Comparison of ENCODE assay signal across 1 cellular context in the genomic region with DNA sequence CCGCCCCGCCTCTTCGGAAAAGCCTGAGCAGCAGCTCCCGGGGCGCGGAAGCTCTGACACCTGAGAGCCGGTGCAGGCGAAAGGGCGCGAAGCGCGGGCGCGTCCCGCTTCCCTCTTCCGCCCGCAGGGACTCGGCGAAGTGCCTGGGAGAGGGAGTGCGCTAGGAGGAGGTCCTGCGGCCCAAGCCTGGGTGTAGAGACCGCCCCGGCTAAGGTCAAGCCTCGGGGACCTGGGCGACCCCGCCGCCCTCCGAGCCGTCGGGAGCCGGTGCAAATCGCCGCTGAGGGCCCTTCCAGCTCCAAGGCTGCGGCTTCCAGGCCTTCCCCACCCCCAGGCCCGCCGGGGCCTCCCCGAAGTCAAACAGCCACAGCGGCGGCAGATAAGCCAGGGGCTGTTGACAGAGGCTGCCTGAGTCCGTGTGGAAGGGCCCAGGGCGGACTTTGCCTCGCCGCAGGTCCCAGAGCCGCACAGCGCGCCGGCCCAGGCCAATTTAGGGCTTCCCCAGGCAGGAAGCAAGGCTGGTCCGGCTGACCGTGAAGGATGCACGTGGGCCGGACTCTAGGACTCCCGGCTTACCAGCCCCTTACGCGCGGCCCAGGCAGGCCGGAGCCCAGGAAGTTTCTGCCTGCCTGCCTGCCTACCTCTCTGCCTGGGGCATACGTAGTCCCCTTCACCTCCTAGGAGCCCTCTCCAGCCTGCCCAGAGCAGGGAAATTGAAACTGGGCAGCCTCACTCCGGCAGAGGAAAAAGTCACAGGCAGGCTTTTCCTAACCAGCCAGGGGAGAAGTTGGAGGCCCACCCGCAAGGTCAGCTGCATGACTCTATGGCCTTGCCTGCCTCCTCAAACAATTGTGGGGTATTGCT.
A peak's percentile ranks its signal among the peaks of the same experiment; 100 is the strongest.
TF ChIP-seq lines count a peak whose summit lies in the region.

No MANE protein-coding gene starts in this region.

TF ChIP-seq in GM23338, 12 proteins besides CTCF, POLR2A, EP300 and RAD21 (continued from another document):
- TF ChIP-seq, protein P1, sequence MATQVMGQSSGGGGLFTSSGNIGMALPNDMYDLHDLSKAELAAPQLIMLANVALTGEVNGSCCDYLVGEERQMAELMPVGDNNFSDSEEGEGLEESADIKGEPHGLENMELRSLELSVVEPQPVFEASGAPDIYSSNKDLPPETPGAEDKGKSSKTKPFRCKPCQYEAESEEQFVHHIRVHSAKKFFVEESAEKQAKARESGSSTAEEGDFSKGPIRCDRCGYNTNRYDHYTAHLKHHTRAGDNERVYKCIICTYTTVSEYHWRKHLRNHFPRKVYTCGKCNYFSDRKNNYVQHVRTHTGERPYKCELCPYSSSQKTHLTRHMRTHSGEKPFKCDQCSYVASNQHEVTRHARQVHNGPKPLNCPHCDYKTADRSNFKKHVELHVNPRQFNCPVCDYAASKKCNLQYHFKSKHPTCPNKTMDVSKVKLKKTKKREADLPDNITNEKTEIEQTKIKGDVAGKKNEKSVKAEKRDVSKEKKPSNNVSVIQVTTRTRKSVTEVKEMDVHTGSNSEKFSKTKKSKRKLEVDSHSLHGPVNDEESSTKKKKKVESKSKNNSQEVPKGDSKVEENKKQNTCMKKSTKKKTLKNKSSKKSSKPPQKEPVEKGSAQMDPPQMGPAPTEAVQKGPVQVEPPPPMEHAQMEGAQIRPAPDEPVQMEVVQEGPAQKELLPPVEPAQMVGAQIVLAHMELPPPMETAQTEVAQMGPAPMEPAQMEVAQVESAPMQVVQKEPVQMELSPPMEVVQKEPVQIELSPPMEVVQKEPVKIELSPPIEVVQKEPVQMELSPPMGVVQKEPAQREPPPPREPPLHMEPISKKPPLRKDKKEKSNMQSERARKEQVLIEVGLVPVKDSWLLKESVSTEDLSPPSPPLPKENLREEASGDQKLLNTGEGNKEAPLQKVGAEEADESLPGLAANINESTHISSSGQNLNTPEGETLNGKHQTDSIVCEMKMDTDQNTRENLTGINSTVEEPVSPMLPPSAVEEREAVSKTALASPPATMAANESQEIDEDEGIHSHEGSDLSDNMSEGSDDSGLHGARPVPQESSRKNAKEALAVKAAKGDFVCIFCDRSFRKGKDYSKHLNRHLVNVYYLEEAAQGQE (IDR thresholded peaks at IDR 0.05; ENCODE audit: unreplicated experiment), result no peak
- TF ChIP-seq POLR2AphosphoS5 (IDR thresholded peaks at IDR 0.05; ENCODE audit: low read depth) (no peak), ZNF331 (CRISPR knock-in tag; IDR thresholded peaks at IDR 0.05; ENCODE audit: low read depth) (no peak), STAT1 (IDR thresholded peaks at IDR 0.05; ENCODE audit: unreplicated experiment) (no peak), ZNF114 (CRISPR knock-in tag; IDR thresholded peaks at IDR 0.05) (no peak), EZH2phosphoT487 (IDR thresholded peaks at IDR 0.05; ENCODE audit: unreplicated experiment) (peak; percentile 76), JUNB (IDR thresholded peaks at IDR 0.05; ENCODE audit: unreplicated experiment) (no peak), ETS1 (IDR thresholded peaks at IDR 0.05) (no peak), NANOG (IDR thresholded peaks at IDR 0.05; ENCODE audit: borderline replicate concordance) (no peak), CREB1 (CRISPR knock-in tag; IDR thresholded peaks at IDR 0.05; ENCODE audit: low read depth) (no peak)
- TF ChIP-seq, protein P2, sequence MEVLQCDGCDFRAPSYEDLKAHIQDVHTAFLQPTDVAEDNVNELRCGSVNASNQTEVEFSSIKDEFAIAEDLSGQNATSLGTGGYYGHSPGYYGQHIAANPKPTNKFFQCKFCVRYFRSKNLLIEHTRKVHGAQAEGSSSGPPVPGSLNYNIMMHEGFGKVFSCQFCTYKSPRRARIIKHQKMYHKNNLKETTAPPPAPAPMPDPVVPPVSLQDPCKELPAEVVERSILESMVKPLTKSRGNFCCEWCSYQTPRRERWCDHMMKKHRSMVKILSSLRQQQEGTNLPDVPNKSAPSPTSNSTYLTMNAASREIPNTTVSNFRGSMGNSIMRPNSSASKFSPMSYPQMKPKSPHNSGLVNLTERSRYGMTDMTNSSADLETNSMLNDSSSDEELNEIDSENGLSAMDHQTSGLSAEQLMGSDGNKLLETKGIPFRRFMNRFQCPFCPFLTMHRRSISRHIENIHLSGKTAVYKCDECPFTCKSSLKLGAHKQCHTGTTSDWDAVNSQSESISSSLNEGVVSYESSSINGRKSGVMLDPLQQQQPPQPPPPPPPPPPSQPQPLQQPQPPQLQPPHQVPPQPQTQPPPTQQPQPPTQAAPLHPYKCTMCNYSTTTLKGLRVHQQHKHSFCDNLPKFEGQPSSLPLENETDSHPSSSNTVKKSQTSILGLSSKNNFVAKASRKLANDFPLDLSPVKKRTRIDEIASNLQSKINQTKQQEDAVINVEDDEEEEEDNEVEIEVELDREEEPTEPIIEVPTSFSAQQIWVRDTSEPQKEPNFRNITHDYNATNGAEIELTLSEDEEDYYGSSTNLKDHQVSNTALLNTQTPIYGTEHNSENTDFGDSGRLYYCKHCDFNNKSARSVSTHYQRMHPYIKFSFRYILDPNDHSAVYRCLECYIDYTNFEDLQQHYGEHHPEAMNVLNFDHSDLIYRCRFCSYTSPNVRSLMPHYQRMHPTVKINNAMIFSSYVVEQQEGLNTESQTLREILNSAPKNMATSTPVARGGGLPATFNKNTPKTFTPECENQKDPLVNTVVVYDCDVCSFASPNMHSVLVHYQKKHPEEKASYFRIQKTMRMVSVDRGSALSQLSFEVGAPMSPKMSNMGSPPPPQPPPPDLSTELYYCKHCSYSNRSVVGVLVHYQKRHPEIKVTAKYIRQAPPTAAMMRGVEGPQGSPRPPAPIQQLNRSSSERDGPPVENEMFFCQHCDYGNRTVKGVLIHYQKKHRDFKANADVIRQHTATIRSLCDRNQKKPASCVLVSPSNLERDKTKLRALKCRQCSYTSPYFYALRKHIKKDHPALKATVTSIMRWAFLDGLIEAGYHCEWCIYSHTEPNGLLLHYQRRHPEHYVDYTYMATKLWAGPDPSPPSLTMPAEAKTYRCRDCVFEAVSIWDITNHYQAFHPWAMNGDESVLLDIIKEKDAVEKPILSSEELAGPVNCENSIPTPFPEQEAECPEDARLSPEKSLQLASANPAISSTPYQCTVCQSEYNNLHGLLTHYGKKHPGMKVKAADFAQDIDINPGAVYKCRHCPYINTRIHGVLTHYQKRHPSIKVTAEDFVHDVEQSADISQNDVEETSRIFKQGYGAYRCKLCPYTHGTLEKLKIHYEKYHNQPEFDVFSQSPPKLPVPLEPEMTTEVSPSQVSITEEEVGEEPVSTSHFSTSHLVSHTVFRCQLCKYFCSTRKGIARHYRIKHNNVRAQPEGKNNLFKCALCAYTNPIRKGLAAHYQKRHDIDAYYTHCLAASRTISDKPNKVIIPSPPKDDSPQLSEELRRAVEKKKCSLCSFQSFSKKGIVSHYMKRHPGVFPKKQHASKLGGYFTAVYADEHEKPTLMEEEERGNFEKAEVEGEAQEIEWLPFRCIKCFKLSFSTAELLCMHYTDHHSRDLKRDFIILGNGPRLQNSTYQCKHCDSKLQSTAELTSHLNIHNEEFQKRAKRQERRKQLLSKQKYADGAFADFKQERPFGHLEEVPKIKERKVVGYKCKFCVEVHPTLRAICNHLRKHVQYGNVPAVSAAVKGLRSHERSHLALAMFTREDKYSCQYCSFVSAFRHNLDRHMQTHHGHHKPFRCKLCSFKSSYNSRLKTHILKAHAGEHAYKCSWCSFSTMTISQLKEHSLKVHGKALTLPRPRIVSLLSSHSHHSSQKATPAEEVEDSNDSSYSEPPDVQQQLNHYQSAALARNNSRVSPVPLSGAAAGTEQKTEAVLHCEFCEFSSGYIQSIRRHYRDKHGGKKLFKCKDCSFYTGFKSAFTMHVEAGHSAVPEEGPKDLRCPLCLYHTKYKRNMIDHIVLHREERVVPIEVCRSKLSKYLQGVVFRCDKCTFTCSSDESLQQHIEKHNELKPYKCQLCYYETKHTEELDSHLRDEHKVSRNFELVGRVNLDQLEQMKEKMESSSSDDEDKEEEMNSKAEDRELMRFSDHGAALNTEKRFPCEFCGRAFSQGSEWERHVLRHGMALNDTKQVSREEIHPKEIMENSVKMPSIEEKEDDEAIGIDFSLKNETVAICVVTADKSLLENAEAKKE (CRISPR knock-in tag; IDR thresholded peaks at IDR 0.05), result no peak
